1 cellular context compared by ENCODE assay signal in genomic region chr11:86070435-86071056, GRCh38.
TF ChIP-seq lines count a peak whose summit lies in the region.

No MANE protein-coding gene starts in this region.

TF ChIP-seq in HCT116, 20 proteins besides CTCF, POLR2A, EP300 and RAD21 (continued from another document):
- TF ChIP-seq REST (IDR thresholded peaks at IDR 0.05; ENCODE audit: low read depth), result no peak
- no peak for TF ChIP-seq CBX3 (IDR thresholded peaks at IDR 0.05; ENCODE audit: low read depth)
- no peak for TF ChIP-seq SP1 (IDR thresholded peaks at IDR 0.05; ENCODE audit: low read depth)
- no peak for TF ChIP-seq JUND (IDR thresholded peaks at IDR 0.05)
- no peak for TF ChIP-seq ELF1 (IDR thresholded peaks at IDR 0.05; ENCODE audit: borderline replicate concordance, low read depth)
- no peak for TF ChIP-seq YY1 (IDR thresholded peaks at IDR 0.05; ENCODE audit: extremely low read depth, insufficient replicate concordance, low read depth, low read length)
- no peak for TF ChIP-seq CEBPB (IDR thresholded peaks at IDR 0.05; ENCODE audit: low read depth)
- no peak for TF ChIP-seq EGR1 (IDR thresholded peaks at IDR 0.05; ENCODE audit: low read depth)
- TF ChIP-seq, protein P1, sequence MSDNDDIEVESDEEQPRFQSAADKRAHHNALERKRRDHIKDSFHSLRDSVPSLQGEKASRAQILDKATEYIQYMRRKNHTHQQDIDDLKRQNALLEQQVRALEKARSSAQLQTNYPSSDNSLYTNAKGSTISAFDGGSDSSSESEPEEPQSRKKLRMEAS (IDR thresholded peaks at IDR 0.05), result no peak
- TF ChIP-seq ZFX (IDR thresholded peaks at IDR 0.05), result no peak
- no peak for TF ChIP-seq SIN3A (IDR thresholded peaks at IDR 0.05; ENCODE audit: low read depth)
